34 cellular contexts compared by ENCODE assay signal in genomic region chrX:43165343-43165920, GRCh38.
DNase-seq lines count a peak whose midpoint lies in the region; ATAC-seq lines count a peak whose summit lies in the region.
"Had no signal": no experiment of that assay in that cellular context is flagged by ENCODE, and none has a peak within 500 bp of the region (broad histone marks: within the 10 kb centered on the region; RNA-seq: fewer than 3 reads in every experiment).

No MANE protein-coding gene starts in this region.

- H3K4me1 Mint-ChIP-seq in CD8-positive, alpha-beta memory T cell = peaks cover 9 to 14% (median 12%) of the 10 kb centered on the region in 3 donors
- H3K4me1 Mint-ChIP-seq: naive B cell had no signal

- no peak overlapping the region for H3K27ac ChIP-seq in CD8-positive, alpha-beta memory T cell (ENCODE audit: low read depth, low read length)
- H3K27ac ChIP-seq: epithelial cell of prostate, HL-60, sigmoid colon, SJCRH30, thoracic aorta, vagina, WERI-Rb-1 had no signal

- H3K4me1 ChIP-seq in CD8-positive, alpha-beta memory T cell (ENCODE audit: insufficient read depth, low read length) = no peaks in the 10 kb centered on the region
- H3K4me1 ChIP-seq: sigmoid colon, SJCRH30, vagina had no signal

- DNase-seq in activated CD4-positive, alpha-beta T cell treated with anti-CD3 and anti-CD28 coated beads for 48 hours = peak; percentile 26
- DNase-seq in activated CD4-positive, alpha-beta T cell treated with anti-CD3 and anti-CD28 coated beads for 1 hour = no peak
- DNase-seq in CD8-positive, alpha-beta memory T cell = no peak
- no peak for DNase-seq in activated naive CD4-positive, alpha-beta T cell treated with anti-CD3 and anti-CD28 coated beads, Interleukin-2, amount 50 U/mL, for 72 hours (ENCODE audit: low spot score in 2 of 2)
- peak; percentile 20 for DNase-seq in stimulated activated CD4-positive, alpha-beta T cell treated with anti-CD3 and anti-CD28 coated beads, Interleukin-4, amount 100 ng/mL, for 24 hours
- DNase-seq in inferior parietal cortex (ENCODE audit: extremely low spot score) (no peak), NAMALWA (ENCODE audit: low spot score) (no peak)
- DNase-seq: activated effector memory CD4-positive, alpha-beta T cell treated with anti-CD3 and anti-CD28 coated beads, Interleukin-2, amount 50 U/mL, for 16 hours; anterior cingulate cortex; CD4-positive, alpha-beta T cell; DMS 273 treated with DMSO at 0.1 percent for 48 hours; effector CD4-positive, alpha-beta T cell; EL; glutamatergic neuron; islet precursor cell; Karpas-422; left ventricle myocardium superior; MV-4-11; naive B cell; NCI-H146; NCI-H2107; NCI-H748 treated with DMSO at 0.1 percent for 48 hours; sigmoid colon; SJCRH30; T1000; WERI-Rb-1 had no signal

- no peaks in the 10 kb centered on the region for H3K27me3 ChIP-seq in CD8-positive, alpha-beta memory T cell (ENCODE audit: insufficient read depth, low read length, poor library complexity, severe bottlenecking)
- H3K27me3 ChIP-seq: sigmoid colon, SJCRH30, vagina had no signal

- H3K27ac Mint-ChIP-seq in CD8-positive, alpha-beta memory T cell = peak overlapping the region in 2 of 8 donors; percentile 24 to 31
- peak overlapping the region in 1 of 2 donors; percentile 85 for H3K27ac Mint-ChIP-seq in activated naive CD4-positive, alpha-beta T cell treated with anti-CD3 and anti-CD28 coated beads, Interleukin-2, amount 50 U/mL, for 72 hours
- H3K27ac Mint-ChIP-seq: CD4-positive, alpha-beta T cell; mesothelial cell of epicardium; naive B cell; progenitor cell of endocrine pancreas; stimulated activated memory B cell treated with anti-CD40 and anti-IgM and Interleukin-4, amounts not matched to agents 10 μg/mL and 1 μg/mL and 100 μg/mL, for 72 hours had no signal

- H3K4me3 Mint-ChIP-seq in CD8-positive, alpha-beta memory T cell = peak overlapping the region in 5 of 7 donors; percentile 23 to 61 (median 38)
- H3K4me3 Mint-ChIP-seq: CD4-positive, alpha-beta T cell; mesothelial cell of epicardium; naive B cell; stimulated activated memory B cell treated with anti-CD40 and anti-IgM and Interleukin-4, amounts not matched to agents 10 μg/mL and 1 μg/mL and 100 μg/mL, for 72 hours had no signal

- H3K36me3 ChIP-seq in CD8-positive, alpha-beta memory T cell (ENCODE audit: insufficient read depth, low read length) = no peaks in the 10 kb centered on the region
- H3K36me3 ChIP-seq: sigmoid colon, SJCRH30, thoracic aorta, vagina, WERI-Rb-1 had no signal

- peaks cover 0 to 6% (median 4%) of the 10 kb centered on the region in 5 donors for H3K9me3 Mint-ChIP-seq in CD8-positive, alpha-beta memory T cell
- peaks cover 4 to 15% of the 10 kb centered on the region in 2 donors for H3K9me3 Mint-ChIP-seq in activated naive CD4-positive, alpha-beta T cell treated with anti-CD3 and anti-CD28 coated beads, Interleukin-2, amount 50 U/mL, for 72 hours

- CTCF ChIA-PET in CD8-positive, alpha-beta memory T cell (lab: Charles Lee) = no interaction called here

- POLR2A ChIA-PET in CD8-positive, alpha-beta memory T cell (lab: Charles Lee) = no interaction called here

- H3K27me3 Mint-ChIP-seq in CD8-positive, alpha-beta memory T cell = peaks cover 0 to 5% of the 10 kb centered on the region in 2 donors
- H3K27me3 Mint-ChIP-seq: CD4-positive, alpha-beta T cell; naive B cell; progenitor cell of endocrine pancreas; stimulated activated memory B cell treated with anti-CD40 and anti-IgM and Interleukin-4, amounts not matched to agents 10 μg/mL and 1 μg/mL and 100 μg/mL, for 72 hours had no signal

- peak; percentile 47 to 86 for ATAC-seq in activated naive CD4-positive, alpha-beta T cell treated with anti-CD3 and anti-CD28 coated beads, Interleukin-2, amount 50 U/mL, for 72 hours
- ATAC-seq in HG03571 (IDR thresholded peaks at IDR 0.05; ENCODE audit: unreplicated experiment) = no peak
- ATAC-seq: left ventricle myocardium superior; stimulated activated memory B cell treated with anti-CD40 and anti-IgM and Interleukin-4, amounts not matched to agents 10 μg/mL and 1 μg/mL and 100 μg/mL, for 72 hours had no signal

- peaks cover 0 to 18% (median 1%) of the 10 kb centered on the region in 3 donors for H3K36me3 Mint-ChIP-seq in CD8-positive, alpha-beta memory T cell
- H3K36me3 Mint-ChIP-seq in activated naive CD4-positive, alpha-beta T cell treated with anti-CD3 and anti-CD28 coated beads, Interleukin-2, amount 50 U/mL, for 72 hours = peaks cover 0 to 5% of the 10 kb centered on the region in 2 donors
- H3K36me3 Mint-ChIP-seq: mesothelial cell of epicardium; stimulated activated memory B cell treated with anti-CD40 and anti-IgM and Interleukin-4, amounts not matched to agents 10 μg/mL and 1 μg/mL and 100 μg/mL, for 72 hours had no signal

- no peaks in the 10 kb centered on the region for H3K9me3 ChIP-seq in CD8-positive, alpha-beta memory T cell (ENCODE audit: low read length)
- H3K9me3 ChIP-seq: sigmoid colon, SJCRH30, thoracic aorta, vagina had no signal

- no peak overlapping the region for H3K4me3 ChIP-seq in CD8-positive, alpha-beta memory T cell (ENCODE audit: low read length)
- H3K4me3 ChIP-seq: sigmoid colon, SJCRH30, thoracic aorta, vagina had no signal

Comparison
In these comparisons a context has a peak if more than half of its experiments do, and no peak if none do; other contexts are left out.
1. DNase-seq: peak in activated CD4-positive, alpha-beta T cell treated with anti-CD3 and anti-CD28 coated beads for 48 hours (single experiment) and stimulated activated CD4-positive, alpha-beta T cell treated with anti-CD3 and anti-CD28 coated beads, Interleukin-4, amount 100 ng/mL, for 24 hours (single experiment); none in activated CD4-positive, alpha-beta T cell treated with anti-CD3 and anti-CD28 coated beads for 1 hour (single experiment), CD8-positive, alpha-beta memory T cell (0 of 5), activated naive CD4-positive, alpha-beta T cell treated with anti-CD3 and anti-CD28 coated beads, Interleukin-2, amount 50 U/mL, for 72 hours (0 of 2), inferior parietal cortex (single experiment) and NAMALWA (single experiment).